2 cellular contexts compared by ENCODE assay signal in the genomic region with DNA sequence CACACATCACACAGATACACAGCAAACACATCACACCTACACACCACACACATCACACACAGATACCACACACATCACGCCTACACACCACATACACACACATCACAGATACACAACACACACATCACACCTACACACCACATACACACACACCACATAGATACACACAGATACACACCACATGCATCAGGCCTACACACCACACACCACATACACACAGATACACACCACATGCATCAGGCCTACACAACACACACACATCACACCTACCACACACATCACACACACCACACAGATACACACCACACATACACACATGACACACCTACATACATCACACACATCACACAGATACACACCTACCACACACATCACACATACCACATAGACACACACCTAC.
TF ChIP-seq lines count a peak whose summit lies in the region.

No MANE protein-coding gene starts in this region.

TF ChIP-seq in HepG2, 621 proteins besides CTCF, POLR2A, EP300 and RAD21:
- TF ChIP-seq PLRG1 (conservative IDR thresholded peaks at IDR 0.05), result 0 out of 2 replicates have a peak, but pooled peaks have one; percentile 1
- peak; percentile 32; the same call in 1 of the 2 replicates for TF ChIP-seq LCORL (IDR thresholded peaks at IDR 0.05)
- TF ChIP-seq LCORL (CRISPR knock-in tag; IDR thresholded peaks at IDR 0.05), result no peak
- TF ChIP-seq ETV5 (CRISPR knock-in tag; IDR thresholded peaks at IDR 0.05; ENCODE audit: borderline replicate concordance), result no peak
- TF ChIP-seq ZNF672 (CRISPR knock-in tag; IDR thresholded peaks at IDR 0.05), result no peak
- no peak for TF ChIP-seq GABPA (IDR thresholded peaks at IDR 0.05; ENCODE audit: low read depth, low read length)
- TF ChIP-seq GABPA (CRISPR knock-in tag; IDR thresholded peaks at IDR 0.05; ENCODE audit: low read depth), result no peak
- TF ChIP-seq, protein P1, sequence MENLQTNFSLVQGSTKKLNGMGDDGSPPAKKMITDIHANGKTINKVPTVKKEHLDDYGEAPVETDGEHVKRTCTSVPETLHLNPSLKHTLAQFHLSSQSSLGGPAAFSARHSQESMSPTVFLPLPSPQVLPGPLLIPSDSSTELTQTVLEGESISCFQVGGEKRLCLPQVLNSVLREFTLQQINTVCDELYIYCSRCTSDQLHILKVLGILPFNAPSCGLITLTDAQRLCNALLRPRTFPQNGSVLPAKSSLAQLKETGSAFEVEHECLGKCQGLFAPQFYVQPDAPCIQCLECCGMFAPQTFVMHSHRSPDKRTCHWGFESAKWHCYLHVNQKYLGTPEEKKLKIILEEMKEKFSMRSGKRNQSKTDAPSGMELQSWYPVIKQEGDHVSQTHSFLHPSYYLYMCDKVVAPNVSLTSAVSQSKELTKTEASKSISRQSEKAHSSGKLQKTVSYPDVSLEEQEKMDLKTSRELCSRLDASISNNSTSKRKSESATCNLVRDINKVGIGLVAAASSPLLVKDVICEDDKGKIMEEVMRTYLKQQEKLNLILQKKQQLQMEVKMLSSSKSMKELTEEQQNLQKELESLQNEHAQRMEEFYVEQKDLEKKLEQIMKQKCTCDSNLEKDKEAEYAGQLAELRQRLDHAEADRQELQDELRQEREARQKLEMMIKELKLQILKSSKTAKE (CRISPR knock-in tag; IDR thresholded peaks at IDR 0.05; ENCODE audit: borderline replicate concordance), result peak; percentile 0; the same call in 1 of the 2 replicates
- 0 out of 2 replicates have a peak, but pooled peaks have one; percentile 0 for TF ChIP-seq ATF7 (IDR thresholded peaks at IDR 0.05)
- TF ChIP-seq ATF7 (CRISPR knock-in tag; IDR thresholded peaks at IDR 0.05), result no peak
- TF ChIP-seq PHB2 (IDR thresholded peaks at IDR 0.05; ENCODE audit: partially characterized antibody), result peak; percentile 6
- TF ChIP-seq, protein P2, sequence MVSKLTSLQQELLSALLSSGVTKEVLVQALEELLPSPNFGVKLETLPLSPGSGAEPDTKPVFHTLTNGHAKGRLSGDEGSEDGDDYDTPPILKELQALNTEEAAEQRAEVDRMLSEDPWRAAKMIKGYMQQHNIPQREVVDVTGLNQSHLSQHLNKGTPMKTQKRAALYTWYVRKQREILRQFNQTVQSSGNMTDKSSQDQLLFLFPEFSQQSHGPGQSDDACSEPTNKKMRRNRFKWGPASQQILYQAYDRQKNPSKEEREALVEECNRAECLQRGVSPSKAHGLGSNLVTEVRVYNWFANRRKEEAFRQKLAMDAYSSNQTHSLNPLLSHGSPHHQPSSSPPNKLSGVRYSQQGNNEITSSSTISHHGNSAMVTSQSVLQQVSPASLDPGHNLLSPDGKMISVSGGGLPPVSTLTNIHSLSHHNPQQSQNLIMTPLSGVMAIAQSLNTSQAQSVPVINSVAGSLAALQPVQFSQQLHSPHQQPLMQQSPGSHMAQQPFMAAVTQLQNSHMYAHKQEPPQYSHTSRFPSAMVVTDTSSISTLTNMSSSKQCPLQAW (CRISPR knock-in tag; IDR thresholded peaks at IDR 0.05), result no peak
- 0 out of 2 replicates have a peak, but pooled peaks have one; percentile 24 for TF ChIP-seq TBX3 (IDR thresholded peaks at IDR 0.05; ENCODE audit: borderline replicate concordance)
- no peak for TF ChIP-seq ZMAT3 (CRISPR knock-in tag; conservative IDR thresholded peaks at IDR 0.05)
- TF ChIP-seq, protein P3, sequence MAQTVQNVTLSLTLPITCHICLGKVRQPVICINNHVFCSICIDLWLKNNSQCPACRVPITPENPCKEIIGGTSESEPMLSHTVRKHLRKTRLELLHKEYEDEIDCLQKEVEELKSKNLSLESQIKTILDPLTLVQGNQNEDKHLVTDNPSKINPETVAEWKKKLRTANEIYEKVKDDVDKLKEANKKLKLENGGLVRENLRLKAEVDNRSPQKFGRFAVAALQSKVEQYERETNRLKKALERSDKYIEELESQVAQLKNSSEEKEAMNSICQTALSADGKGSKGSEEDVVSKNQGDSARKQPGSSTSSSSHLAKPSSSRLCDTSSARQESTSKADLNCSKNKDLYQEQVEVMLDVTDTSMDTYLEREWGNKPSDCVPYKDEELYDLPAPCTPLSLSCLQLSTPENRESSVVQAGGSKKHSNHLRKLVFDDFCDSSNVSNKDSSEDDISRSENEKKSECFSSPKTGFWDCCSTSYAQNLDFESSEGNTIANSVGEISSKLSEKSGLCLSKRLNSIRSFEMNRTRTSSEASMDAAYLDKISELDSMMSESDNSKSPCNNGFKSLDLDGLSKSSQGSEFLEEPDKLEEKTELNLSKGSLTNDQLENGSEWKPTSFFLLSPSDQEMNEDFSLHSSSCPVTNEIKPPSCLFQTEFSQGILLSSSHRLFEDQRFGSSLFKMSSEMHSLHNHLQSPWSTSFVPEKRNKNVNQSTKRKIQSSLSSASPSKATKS (CRISPR knock-in tag; IDR thresholded peaks at IDR 0.05), result no peak
- TF ChIP-seq MBNL3 (CRISPR knock-in tag; conservative IDR thresholded peaks at IDR 0.05), result no peak
- TF ChIP-seq NKX3-1 (CRISPR knock-in tag; IDR thresholded peaks at IDR 0.05), result no peak
TF ChIP-seq in HepG2: peak in this region for 6.

TF ChIP-seq in H1, 55 proteins besides CTCF, POLR2A, EP300 and RAD21:
- TF ChIP-seq NRF1 (IDR thresholded peaks at IDR 0.05; ENCODE audit: low read depth, low read length), result no peak
- TF ChIP-seq RBBP5 (IDR thresholded peaks at IDR 0.05; ENCODE audit: borderline replicate concordance, low read depth, low read length), result no peak
- no peak for TF ChIP-seq RNF2 (IDR thresholded peaks at IDR 0.05; ENCODE audit: borderline replicate concordance, low read depth, low read length, missing control alignments, poor library complexity, severe bottlenecking)
- no peak for TF ChIP-seq SP1 (IDR thresholded peaks at IDR 0.05; ENCODE audit: low read depth, low read length)
- TF ChIP-seq, protein P4, sequence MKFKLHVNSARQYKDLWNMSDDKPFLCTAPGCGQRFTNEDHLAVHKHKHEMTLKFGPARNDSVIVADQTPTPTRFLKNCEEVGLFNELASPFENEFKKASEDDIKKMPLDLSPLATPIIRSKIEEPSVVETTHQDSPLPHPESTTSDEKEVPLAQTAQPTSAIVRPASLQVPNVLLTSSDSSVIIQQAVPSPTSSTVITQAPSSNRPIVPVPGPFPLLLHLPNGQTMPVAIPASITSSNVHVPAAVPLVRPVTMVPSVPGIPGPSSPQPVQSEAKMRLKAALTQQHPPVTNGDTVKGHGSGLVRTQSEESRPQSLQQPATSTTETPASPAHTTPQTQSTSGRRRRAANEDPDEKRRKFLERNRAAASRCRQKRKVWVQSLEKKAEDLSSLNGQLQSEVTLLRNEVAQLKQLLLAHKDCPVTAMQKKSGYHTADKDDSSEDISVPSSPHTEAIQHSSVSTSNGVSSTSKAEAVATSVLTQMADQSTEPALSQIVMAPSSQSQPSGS (IDR thresholded peaks at IDR 0.05; ENCODE audit: low read length), result no peak
- TF ChIP-seq SP2 (IDR thresholded peaks at IDR 0.05; ENCODE audit: low read length), result no peak
- no peak for TF ChIP-seq SRF (IDR thresholded peaks at IDR 0.05; ENCODE audit: low read depth, low read length)
- TF ChIP-seq TAF1 (IDR thresholded peaks at IDR 0.05; ENCODE audit: low read depth, low read length), result no peak
- no peak for TF ChIP-seq CTBP2 (IDR thresholded peaks at IDR 0.05; ENCODE audit: borderline replicate concordance, insufficient read depth, insufficient read length, low read length)
- TF ChIP-seq NANOG (IDR thresholded peaks at IDR 0.05; ENCODE audit: insufficient read depth, low read depth, low read length, poor library complexity, severe bottlenecking), result no peak
- TF ChIP-seq, protein P5, sequence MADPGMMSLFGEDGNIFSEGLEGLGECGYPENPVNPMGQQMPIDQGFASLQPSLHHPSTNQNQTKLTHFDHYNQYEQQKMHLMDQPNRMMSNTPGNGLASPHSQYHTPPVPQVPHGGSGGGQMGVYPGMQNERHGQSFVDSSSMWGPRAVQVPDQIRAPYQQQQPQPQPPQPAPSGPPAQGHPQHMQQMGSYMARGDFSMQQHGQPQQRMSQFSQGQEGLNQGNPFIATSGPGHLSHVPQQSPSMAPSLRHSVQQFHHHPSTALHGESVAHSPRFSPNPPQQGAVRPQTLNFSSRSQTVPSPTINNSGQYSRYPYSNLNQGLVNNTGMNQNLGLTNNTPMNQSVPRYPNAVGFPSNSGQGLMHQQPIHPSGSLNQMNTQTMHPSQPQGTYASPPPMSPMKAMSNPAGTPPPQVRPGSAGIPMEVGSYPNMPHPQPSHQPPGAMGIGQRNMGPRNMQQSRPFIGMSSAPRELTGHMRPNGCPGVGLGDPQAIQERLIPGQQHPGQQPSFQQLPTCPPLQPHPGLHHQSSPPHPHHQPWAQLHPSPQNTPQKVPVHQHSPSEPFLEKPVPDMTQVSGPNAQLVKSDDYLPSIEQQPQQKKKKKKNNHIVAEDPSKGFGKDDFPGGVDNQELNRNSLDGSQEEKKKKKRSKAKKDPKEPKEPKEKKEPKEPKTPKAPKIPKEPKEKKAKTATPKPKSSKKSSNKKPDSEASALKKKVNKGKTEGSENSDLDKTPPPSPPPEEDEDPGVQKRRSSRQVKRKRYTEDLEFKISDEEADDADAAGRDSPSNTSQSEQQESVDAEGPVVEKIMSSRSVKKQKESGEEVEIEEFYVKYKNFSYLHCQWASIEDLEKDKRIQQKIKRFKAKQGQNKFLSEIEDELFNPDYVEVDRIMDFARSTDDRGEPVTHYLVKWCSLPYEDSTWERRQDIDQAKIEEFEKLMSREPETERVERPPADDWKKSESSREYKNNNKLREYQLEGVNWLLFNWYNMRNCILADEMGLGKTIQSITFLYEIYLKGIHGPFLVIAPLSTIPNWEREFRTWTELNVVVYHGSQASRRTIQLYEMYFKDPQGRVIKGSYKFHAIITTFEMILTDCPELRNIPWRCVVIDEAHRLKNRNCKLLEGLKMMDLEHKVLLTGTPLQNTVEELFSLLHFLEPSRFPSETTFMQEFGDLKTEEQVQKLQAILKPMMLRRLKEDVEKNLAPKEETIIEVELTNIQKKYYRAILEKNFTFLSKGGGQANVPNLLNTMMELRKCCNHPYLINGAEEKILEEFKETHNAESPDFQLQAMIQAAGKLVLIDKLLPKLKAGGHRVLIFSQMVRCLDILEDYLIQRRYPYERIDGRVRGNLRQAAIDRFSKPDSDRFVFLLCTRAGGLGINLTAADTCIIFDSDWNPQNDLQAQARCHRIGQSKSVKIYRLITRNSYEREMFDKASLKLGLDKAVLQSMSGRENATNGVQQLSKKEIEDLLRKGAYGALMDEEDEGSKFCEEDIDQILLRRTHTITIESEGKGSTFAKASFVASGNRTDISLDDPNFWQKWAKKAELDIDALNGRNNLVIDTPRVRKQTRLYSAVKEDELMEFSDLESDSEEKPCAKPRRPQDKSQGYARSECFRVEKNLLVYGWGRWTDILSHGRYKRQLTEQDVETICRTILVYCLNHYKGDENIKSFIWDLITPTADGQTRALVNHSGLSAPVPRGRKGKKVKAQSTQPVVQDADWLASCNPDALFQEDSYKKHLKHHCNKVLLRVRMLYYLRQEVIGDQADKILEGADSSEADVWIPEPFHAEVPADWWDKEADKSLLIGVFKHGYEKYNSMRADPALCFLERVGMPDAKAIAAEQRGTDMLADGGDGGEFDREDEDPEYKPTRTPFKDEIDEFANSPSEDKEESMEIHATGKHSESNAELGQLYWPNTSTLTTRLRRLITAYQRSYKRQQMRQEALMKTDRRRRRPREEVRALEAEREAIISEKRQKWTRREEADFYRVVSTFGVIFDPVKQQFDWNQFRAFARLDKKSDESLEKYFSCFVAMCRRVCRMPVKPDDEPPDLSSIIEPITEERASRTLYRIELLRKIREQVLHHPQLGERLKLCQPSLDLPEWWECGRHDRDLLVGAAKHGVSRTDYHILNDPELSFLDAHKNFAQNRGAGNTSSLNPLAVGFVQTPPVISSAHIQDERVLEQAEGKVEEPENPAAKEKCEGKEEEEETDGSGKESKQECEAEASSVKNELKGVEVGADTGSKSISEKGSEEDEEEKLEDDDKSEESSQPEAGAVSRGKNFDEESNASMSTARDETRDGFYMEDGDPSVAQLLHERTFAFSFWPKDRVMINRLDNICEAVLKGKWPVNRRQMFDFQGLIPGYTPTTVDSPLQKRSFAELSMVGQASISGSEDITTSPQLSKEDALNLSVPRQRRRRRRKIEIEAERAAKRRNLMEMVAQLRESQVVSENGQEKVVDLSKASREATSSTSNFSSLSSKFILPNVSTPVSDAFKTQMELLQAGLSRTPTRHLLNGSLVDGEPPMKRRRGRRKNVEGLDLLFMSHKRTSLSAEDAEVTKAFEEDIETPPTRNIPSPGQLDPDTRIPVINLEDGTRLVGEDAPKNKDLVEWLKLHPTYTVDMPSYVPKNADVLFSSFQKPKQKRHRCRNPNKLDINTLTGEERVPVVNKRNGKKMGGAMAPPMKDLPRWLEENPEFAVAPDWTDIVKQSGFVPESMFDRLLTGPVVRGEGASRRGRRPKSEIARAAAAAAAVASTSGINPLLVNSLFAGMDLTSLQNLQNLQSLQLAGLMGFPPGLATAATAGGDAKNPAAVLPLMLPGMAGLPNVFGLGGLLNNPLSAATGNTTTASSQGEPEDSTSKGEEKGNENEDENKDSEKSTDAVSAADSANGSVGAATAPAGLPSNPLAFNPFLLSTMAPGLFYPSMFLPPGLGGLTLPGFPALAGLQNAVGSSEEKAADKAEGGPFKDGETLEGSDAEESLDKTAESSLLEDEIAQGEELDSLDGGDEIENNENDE (IDR thresholded peaks at IDR 0.05; ENCODE audit: insufficient replicate concordance, low read length), result no peak
- TF ChIP-seq POLR2AphosphoS5 (IDR thresholded peaks at IDR 0.05; ENCODE audit: low read depth, low read length), result no peak
- no peak for TF ChIP-seq FOSL1 (IDR thresholded peaks at IDR 0.05; ENCODE audit: insufficient read depth, low read depth, low read length)
- no peak for TF ChIP-seq SAP30 (IDR thresholded peaks at IDR 0.05; ENCODE audit: insufficient read depth, insufficient replicate concordance, low read length)
- TF ChIP-seq GABPA (IDR thresholded peaks at IDR 0.05; ENCODE audit: borderline replicate concordance, insufficient read depth, low read length), result no peak
- TF ChIP-seq CREB1 (IDR thresholded peaks at IDR 0.05), result no peak
- no peak for TF ChIP-seq HDAC2 (IDR thresholded peaks at IDR 0.05; ENCODE audit: borderline replicate concordance in 1 of 2, low read depth in 2 of 2, low read length in 2 of 2)
- TF ChIP-seq SIRT6 (IDR thresholded peaks at IDR 0.05; ENCODE audit: low read length), result no peak
- TF ChIP-seq KDM1A (IDR thresholded peaks at IDR 0.05; ENCODE audit: borderline replicate concordance, low read length), result no peak
- TF ChIP-seq SIN3A (conservative IDR thresholded peaks at IDR 0.05 in 1 of 2, IDR thresholded peaks at IDR 0.05 in 1 of 2; ENCODE audit: low read depth in 1 of 2, low read length in 2 of 2), result no peak
